9 cellular contexts compared by ENCODE assay signal in genomic region chr2:207161247-207161646, GRCh38.
A peak's percentile ranks its signal among the peaks of the same experiment; 100 is the strongest.
DNase-seq lines count a peak whose midpoint lies in the region; FAIRE-seq and TF ChIP-seq lines count a peak whose summit lies in the region.
"Had no signal": no experiment of that assay in that cellular context is flagged by ENCODE, and none has a peak within 500 bp of the region (broad histone marks: within the 10 kb centered on the region; RNA-seq: fewer than 3 reads in every experiment).

No MANE protein-coding gene starts in this region.

- H3K27me3 Mint-ChIP-seq in activated naive CD4-positive, alpha-beta T cell treated with anti-CD3 and anti-CD28 coated beads, Interleukin-2, amount 50 U/mL, for 24 hours: no peaks in the 10 kb centered on the region

- H3K4me1 Mint-ChIP-seq in activated naive CD4-positive, alpha-beta T cell treated with anti-CD3 and anti-CD28 coated beads, Interleukin-2, amount 50 U/mL, for 24 hours: peaks cover 80% of the 10 kb centered on the region

- peaks cover 0 to 61% (median 50%) of the 10 kb centered on the region in 4 donors for H3K4me1 ChIP-seq in tibial artery

- H3K36me3 ChIP-seq in tibial artery: no peaks in the 10 kb centered on the region

- peak overlapping the region; percentile 27 for H3K27ac ChIP-seq in layer of hippocampus (ENCODE audit: low read depth, low read length)
- peak overlapping the region; percentile 100 for H3K27ac ChIP-seq in tibial artery

- H3K27me3 ChIP-seq in layer of hippocampus (ENCODE audit: control insufficient read depth, insufficient read depth, low read length) (no peaks in the 10 kb centered on the region), tibial artery (no peaks in the 10 kb centered on the region)

- H3K4me3 ChIP-seq in tibial artery: peak overlapping the region; percentile 90 to 98

- DNase-seq in activated naive CD4-positive, alpha-beta T cell (lab: John Stamatoyannopoulos, UW): no peak
- DNase-seq in astrocyte of the hippocampus (ENCODE audit: low read depth, low spot score): peak; percentile 55
- DNase-seq in tibial artery: no peak
- no peak for DNase-seq in COLO668 (lab: John Stamatoyannopoulos, UW; ENCODE audit: unreplicated experiment)
- no peak for DNase-seq in activated CD4-positive, CD25-positive, alpha-beta regulatory T cell treated with anti-CD3 and anti-CD28 coated beads, Interleukin-2, amount 50 U/mL, for 72 hours
- DNase-seq in H54 (ENCODE audit: insufficient read length, low spot score): no peak

- H3K4me3 Mint-ChIP-seq in activated naive CD4-positive, alpha-beta T cell treated with anti-CD3 and anti-CD28 coated beads, Interleukin-2, amount 50 U/mL, for 24 hours: no peak overlapping the region
- H3K4me3 Mint-ChIP-seq: CD14-positive monocyte had no signal

- H3K27ac Mint-ChIP-seq in activated naive CD4-positive, alpha-beta T cell treated with anti-CD3 and anti-CD28 coated beads, Interleukin-2, amount 50 U/mL, for 24 hours: peak overlapping the region; percentile 78

- TF ChIP-seq CTCF in tibial artery (IDR thresholded peaks at IDR 0.05): no peak

- no peaks in the 10 kb centered on the region for H3K9me3 Mint-ChIP-seq in activated naive CD4-positive, alpha-beta T cell treated with anti-CD3 and anti-CD28 coated beads, Interleukin-2, amount 50 U/mL, for 24 hours

- H3K36me3 Mint-ChIP-seq in activated naive CD4-positive, alpha-beta T cell treated with anti-CD3 and anti-CD28 coated beads, Interleukin-2, amount 50 U/mL, for 24 hours: peaks cover 8% of the 10 kb centered on the region

- intact Hi-C loops in tibial artery (cut with DNase I; ENCODE audit: low total_unique reads): no loop called here

- TF ChIP-seq POLR2A in H54 (IDR thresholded peaks at IDR 0.05; ENCODE audit: low read depth, low read length): no peak

- no peaks in the 10 kb centered on the region for H3K9me3 ChIP-seq in tibial artery

- FAIRE-seq in H54 (lab: Jason Lieb, UNC): no peak
